ENCODE assay signal across 8 cellular contexts in genomic region chr17:27352481-27353460, GRCh38. TPM values are rescaled to one million over a fixed set of nuclear protein-coding genes. Genes with fewer than 3 reads are reported as not detected.
DNase-seq lines count a peak whose midpoint lies in the region; ATAC-seq and TF ChIP-seq lines count a peak whose summit lies in the region.

No MANE protein-coding gene starts in this region.

- DNase-seq in HFFc6 (no peak), activated B cell treated with CpG ODN at 0.5 μM for 24 hours (no peak), hepatocyte (ENCODE audit: low spot score) (no peak), spleen (no peak), NCI-H1092 (lab: John Stamatoyannopoulos, UW) (no peak), activated gamma-delta T cell treated with Interleukin-2 at 50 U/mL for 16 hours (no peak), GOT3 (lab: John Stamatoyannopoulos, UW) (no peak)

- WGBS in hepatocyte (ENCODE audit: low lambda C conversion rate, missing lambda C conversion rate), result 58% methylated on average over 17 of the region's 17 CpGs
- 62 to 68% (median 66%) methylated on average over 17 of the region's 17 CpGs for WGBS in spleen, 5 donors

- H3K27me3 Mint-ChIP-seq in HFFc6 (ENCODE audit: insufficient read depth), result peaks cover 1% of the 10 kb centered on the region; the same call in 1 of the 2 replicates
- H3K27me3 Mint-ChIP-seq in activated B cell treated with CpG ODN at 0.5 μM for 24 hours, result no peaks in the 10 kb centered on the region

- no peaks in the 10 kb centered on the region for H3K36me3 ChIP-seq in hepatocyte (replicated peaks; ENCODE audit: insufficient read depth, low read depth)
- H3K36me3 ChIP-seq in spleen, result no peaks in the 10 kb centered on the region

- H3K36me3 Mint-ChIP-seq in HFFc6 (ENCODE audit: low read depth) (peaks cover 8% of the 10 kb centered on the region), activated B cell treated with CpG ODN at 0.5 μM for 24 hours (ENCODE audit: low read depth) (no peaks in the 10 kb centered on the region)

- peaks cover 23% of the 10 kb centered on the region for H3K4me1 Mint-ChIP-seq in HFFc6 (ENCODE audit: low read depth)
- peaks cover 30% of the 10 kb centered on the region for H3K4me1 Mint-ChIP-seq in activated B cell treated with CpG ODN at 0.5 μM for 24 hours

- H3K27ac Mint-ChIP-seq in HFFc6 (peak overlapping the region; percentile 90), activated B cell treated with CpG ODN at 0.5 μM for 24 hours (peak overlapping the region; percentile 83)

- H3K9me2 ChIP-seq in hepatocyte (replicated peaks; ENCODE audit: insufficient read depth), result no peaks in the 10 kb centered on the region

- H3K4me3 ChIP-seq in hepatocyte (peak overlapping the region; percentile 72), spleen (peak overlapping the region; percentile 20 to 72 (median 49))

- H3K9me3 Mint-ChIP-seq in HFFc6, result no peaks in the 10 kb centered on the region
- no peaks in the 10 kb centered on the region for H3K9me3 Mint-ChIP-seq in activated B cell treated with CpG ODN at 0.5 μM for 24 hours

- no peak for TF ChIP-seq POLR2A in spleen (IDR thresholded peaks at IDR 0.05)

- peaks cover 7% of the 10 kb centered on the region for H3K79me2 ChIP-seq in hepatocyte

- H3K4me2 ChIP-seq in hepatocyte, result peak overlapping the region; percentile 92

- TF ChIP-seq CTCF in HFFc6 (IDR thresholded peaks at IDR 0.05) (no peak), activated B cell treated with CpG ODN at 0.5 μM for 24 hours (IDR thresholded peaks at IDR 0.05) (no peak), hepatocyte (IDR thresholded peaks at IDR 0.05; ENCODE audit: poor library complexity) (no peak), spleen (IDR thresholded peaks at IDR 0.05 in 8 of 11, conservative IDR thresholded peaks at IDR 0.05 in 3 of 11) (no peak)

- H3K27me3 ChIP-seq in hepatocyte (no peaks in the 10 kb centered on the region), spleen (replicated peaks in 1 of 7) (no peaks in the 10 kb centered on the region)

- intact Hi-C loops in activated B cell treated with CpG ODN at 0.5 μM for 24 hours (cut with micrococcal nuclease) (loop anchor here (1.0 to 2.0 kb wide), 5 partner anchors 29 to 299 kb away; partner anchors contain the start of gene KSR1), spleen (cut with DNase I; ENCODE audit: low total_unique reads) (loop anchor here (5.0 to 10.0 kb wide), 2 partner anchors 102 to 250 kb away; partner anchors contain the start of gene KSR1)

- peaks cover 7% of the 10 kb centered on the region for H3K4me1 ChIP-seq in hepatocyte (ENCODE audit: insufficient read depth)
- H3K4me1 ChIP-seq in spleen, result peaks cover 21 to 56% (median 35%) of the 10 kb centered on the region in 6 donors

- CTCF ChIA-PET in activated B cell treated with CpG ODN at 0.5 μM for 24 hours (lab: Charles Lee), result interaction anchor here (0.8 to 9.5 kb wide), 4 partner anchors 56 to 248 kb away, joined by 3 to 90 read pairs (median 4); no protein-coding TSS in a partner anchor

- POLR2A ChIA-PET in activated B cell treated with CpG ODN at 0.5 μM for 24 hours (lab: Charles Lee), result interaction anchor here (1.0 kb wide), 1 partner anchor 105 kb away, joined by 3 read pairs; no protein-coding TSS in a partner anchor

- no peak for ATAC-seq in activated B cell treated with CpG ODN at 0.5 μM for 24 hours (ENCODE audit: low read depth)
- ATAC-seq in HG02588 (IDR thresholded peaks at IDR 0.05; ENCODE audit: unreplicated experiment), result no peak

- peak overlapping the region; percentile 89 for H3K27ac ChIP-seq in hepatocyte
- peak overlapping the region; percentile 82 to 92 (median 90) for H3K27ac ChIP-seq in spleen

- peak overlapping the region; percentile 84 for H2AFZ ChIP-seq in hepatocyte

- H3K9me3 ChIP-seq in hepatocyte (ENCODE audit: low read depth) (no peaks in the 10 kb centered on the region), spleen (no peaks in the 10 kb centered on the region)

- H4K20me1 ChIP-seq in hepatocyte (ENCODE audit: insufficient read depth, poor library complexity, severe bottlenecking), result no peaks in the 10 kb centered on the region

- H3K4me3 Mint-ChIP-seq in HFFc6 (peak overlapping the region; percentile 84), activated B cell treated with CpG ODN at 0.5 μM for 24 hours (peak overlapping the region; percentile 89)

RNA-seq across cellular contexts. Expression of gene WSB1, which starts 58.9 kb away (rescaled TPM):
- 10 to 100 TPM; 60.5 to 74.4 (median 66.5) TPM for total RNA-seq in HFFc6 (2021; fragmentation: NEBNext Ultra II Directional; extraction: Animal tissue kit (Norgen Biotek cat#: 25700))
- total RNA-seq in activated B cell treated with CpG ODN at 0.5 μM for 24 hours (115 and 125 TPM in 2 replicates), hepatocyte (179 and 214 TPM in 2 replicates), spleen (100 to 1,000 TPM; 356 to 641 (median 467) TPM)
- polyA plus RNA-seq in hepatocyte (161 and 206 TPM in 2 replicates), spleen (10 to 100 TPM; 54.7 to 92.3 (median 86.3) TPM)
